ENCODE assay signal across 8 cellular contexts in genomic region chr18:78411539-78411938, GRCh38.
"Had no signal": no experiment of that assay in that cellular context is flagged by ENCODE, and none has a peak within 500 bp of the region (broad histone marks: within the 10 kb centered on the region; RNA-seq: fewer than 3 reads in every experiment).

No MANE protein-coding gene starts in this region.

- H3K4me3 ChIP-seq: GM12878 had no signal

- DNase-seq: GDM1, GF-D8 had no signal

- FAIRE-seq: G401.6, GM12878, GM12891, GM12892, GM18507, GM19239 had no signal
